In the genomic region with DNA sequence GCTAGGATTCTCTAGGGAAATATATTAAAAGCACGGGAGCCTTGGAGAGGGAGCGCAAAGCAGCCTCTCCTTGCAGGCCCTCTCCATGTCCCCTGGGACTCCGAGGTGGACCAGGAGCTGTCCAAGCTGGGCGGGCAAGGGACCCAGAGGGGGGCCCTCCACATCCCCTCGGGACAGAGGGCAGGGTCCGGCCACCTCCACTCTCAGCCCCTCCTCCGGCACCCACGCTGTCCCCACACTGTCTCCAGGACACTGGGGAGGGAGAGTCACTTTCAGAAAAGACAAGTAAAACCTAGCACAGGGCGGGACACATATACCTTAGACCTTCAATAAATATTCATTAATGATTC, we compare ENCODE assay signal across 12 cellular contexts.
DNase-seq lines count a peak whose midpoint lies in the region; ATAC-seq, FAIRE-seq and TF ChIP-seq lines count a peak whose summit lies in the region.
"Had no signal": no experiment of that assay in that cellular context is flagged by ENCODE, and none has a peak within 500 bp of the region (broad histone marks: within the 10 kb centered on the region; RNA-seq: fewer than 3 reads in every experiment).

No MANE protein-coding gene starts in this region.

- peaks cover 0 to 4% of the 10 kb centered on the region in 2 donors for H3K4me1 Mint-ChIP-seq in immature natural killer cell

- 0 out of 2 replicates have a peak, but pooled peaks cover 3% of the 10 kb centered on the region for H3F3A ChIP-seq in PC-9 (ENCODE audit: insufficient read depth, low read depth)

- POLR2A ChIA-PET in A549 (lab: Yijun Ruan, JAX): no interaction called here
- POLR2A ChIA-PET in PC-9 (lab: Charles Lee; ENCODE audit: unreplicated experiment): no interaction called here

- no peak overlapping the region for H2BK15ac ChIP-seq in neuronal stem cell (ENCODE audit: low read length)

- H2BK120ac ChIP-seq in neuronal stem cell (ENCODE audit: low read depth, low read length): peak overlapping the region; percentile 43

- H3K4me3 Mint-ChIP-seq in immature natural killer cell: peak overlapping the region in 1 of 5 donors; percentile 35

- no peak overlapping the region for H3K27ac Mint-ChIP-seq in immature natural killer cell
- H3K27ac Mint-ChIP-seq: CD8-positive, alpha-beta T cell; T-helper 1 cell treated with Interleukin-12 subunit alpha and Interleukin-12 subunit beta and Interleukin-4 antibody, amounts not matched to agents 30 μg/mL and 1 μg/mL, for 36 hours had no signal

- 0 out of 3 replicates have a peak, but pooled peaks cover 5% of the 10 kb centered on the region for H3K9me3 ChIP-seq in A549
- no peaks in the 10 kb centered on the region for H3K9me3 ChIP-seq in PC-9 (ENCODE audit: insufficient read depth, low read depth)
- no peaks in the 10 kb centered on the region for H3K9me3 ChIP-seq in esophagus squamous epithelium
- peaks cover 0 to 14% of the 10 kb centered on the region in 2 donors for H3K9me3 ChIP-seq in neuronal stem cell (replicated peaks in 1 of 2; ENCODE audit: control insufficient read depth in 2 of 2, insufficient read depth in 1 of 2, low read depth in 1 of 2, low read length in 2 of 2)

- H2BK12ac ChIP-seq in neuronal stem cell (ENCODE audit: low read length): no peak overlapping the region

- peak overlapping the region; percentile 71 for H3K18ac ChIP-seq in neuronal stem cell (ENCODE audit: low read length)

- no peaks in the 10 kb centered on the region for H3K9me2 ChIP-seq in PC-9 (ENCODE audit: insufficient read depth)

- intact Hi-C loops in PC-9 (cut with micrococcal nuclease; ENCODE audit: unreplicated experiment): no loop called here
- intact Hi-C loops in esophagus squamous epithelium (cut with DNase I): no loop called here

- H3K27me3 Mint-ChIP-seq in immature natural killer cell (ENCODE audit: low read depth in 3 of 3): peaks cover 21 to 38% (median 31%) of the 10 kb centered on the region in 3 donors

- H3K9ac ChIP-seq in neuronal stem cell (ENCODE audit: low read depth, low read length, poor library complexity): no peak overlapping the region

- no peak for FAIRE-seq in A549 (lab: Jason Lieb, UNC)

- H3K14ac ChIP-seq in neuronal stem cell (ENCODE audit: low read length): no peak overlapping the region

- no peak for TF ChIP-seq POLR2A in A549 (IDR thresholded peaks at IDR 0.05; ENCODE audit: low read length)
- TF ChIP-seq POLR2A in esophagus squamous epithelium (IDR thresholded peaks at IDR 0.05): no peak

- TF ChIP-seq CTCF in A549 (IDR thresholded peaks at IDR 0.05) (no peak), PC-9 (conservative IDR thresholded peaks at IDR 0.05) (no peak), esophagus squamous epithelium (IDR thresholded peaks at IDR 0.05) (no peak)

- no peaks in the 10 kb centered on the region for H3K79me1 ChIP-seq in neuronal stem cell (ENCODE audit: low read depth, low read length)

- H4K20me1 ChIP-seq in PC-9 (ENCODE audit: insufficient read depth): no peaks in the 10 kb centered on the region

- TF ChIP-seq RAD21 in A549 (conservative IDR thresholded peaks at IDR 0.05 in 1 of 2, IDR thresholded peaks at IDR 0.05 in 1 of 2): no peak

- peak overlapping the region; percentile 52 for H3K4me3 ChIP-seq in A549
- peak overlapping the region; percentile 58; the same call in 1 of the 2 replicates for H3K4me3 ChIP-seq in PC-9
- H3K4me3 ChIP-seq in esophagus squamous epithelium: peak overlapping the region; percentile 32 to 66 (median 46)
- H3K4me3 ChIP-seq in neuronal stem cell (ENCODE audit: low read length in 2 of 2): peak overlapping the region in 1 of 2 donors; percentile 46

- TF ChIP-seq EP300 in A549 (IDR thresholded peaks at IDR 0.05): no peak

- H2AFZ ChIP-seq in PC-9 (peak overlapping the region; percentile 81; the same call in 1 of the 2 replicates), neuronal stem cell (ENCODE audit: low read length) (peak overlapping the region; percentile 86)

- DNase-seq in A549 (ENCODE audit: low read depth in 1 of 2, low spot score in 1 of 2) (no peak), PC-9 (no peak), esophagus squamous epithelium (lab: John Stamatoyannopoulos, UW) (no peak), neuronal stem cell (ENCODE audit: low spot score) (no peak), left lobe of liver (ENCODE audit: low spot score) (no peak), immature natural killer cell (no peak)
- DNase-seq: activated naive CD4-positive, alpha-beta T cell; CD8-positive, alpha-beta T cell; NCI-H187 had no signal

- H3K4ac ChIP-seq in neuronal stem cell (ENCODE audit: low read length): no peak overlapping the region

- H3K9me3 Mint-ChIP-seq in immature natural killer cell: peaks cover 0 to 1% (median 0%) of the 10 kb centered on the region in 6 donors
- H3K9me3 Mint-ChIP-seq: CD8-positive, alpha-beta T cell had no signal

- H3K23ac ChIP-seq in neuronal stem cell (ENCODE audit: low read depth, low read length, poor library complexity): peak overlapping the region; percentile 90

- WGBS in A549 (ENCODE audit: missing lambda C conversion rate): 44% methylated on average over 8 of the region's 9 CpGs
- 32 to 82% methylated on average over 1 to 7 of the region's 9 CpGs for WGBS in esophagus squamous epithelium, 2 donors
- no CpG with 5 or more reads among the region's 9 CpGs for WGBS in neuronal stem cell (ENCODE audit: extremely low coverage in 2 of 2, insufficient read length in 2 of 2, insufficient replicate concordance in 1 of 2), 2 donors

- H2AK5ac ChIP-seq in neuronal stem cell (ENCODE audit: low read depth, low read length): peak overlapping the region; percentile 51

- BruUV-seq in PC-9 (replicated peaks; lab: Mats Ljungman, UMichigan): no TSS peak

- H4K91ac ChIP-seq in neuronal stem cell (ENCODE audit: low read depth, low read length, poor library complexity): no peak overlapping the region

- CTCF ChIA-PET in A549 (lab: Yijun Ruan, JAX) (interaction anchor here (1.3 to 1.6 kb wide), 3 partner anchors 16 to 84 kb away, joined by 3 to 4 read pairs (median 4); a partner anchor contains a TSS), PC-9 (lab: Charles Lee) (no interaction called here)

- H3K79me2 ChIP-seq in PC-9 (ENCODE audit: low read depth): no peaks in the 10 kb centered on the region

- H3K27ac ChIP-seq in A549: peak overlapping the region; percentile 61 to 86; a peak in 5 of 6 replicates
- no peak overlapping the region for H3K27ac ChIP-seq in PC-9
- H3K27ac ChIP-seq in esophagus squamous epithelium: no peak overlapping the region
- no peak overlapping the region for H3K27ac ChIP-seq in neuronal stem cell (replicated peaks; ENCODE audit: low read length)

- no peak overlapping the region for H4K8ac ChIP-seq in neuronal stem cell (ENCODE audit: low read depth, low read length)

- ATAC-seq in A549 (no peak; a peak in 1 of 6 replicates), left lobe of liver (no peak), GM21786 (IDR thresholded peaks at IDR 0.05; ENCODE audit: unreplicated experiment) (no peak), GM21717 (IDR thresholded peaks at IDR 0.05; ENCODE audit: unreplicated experiment) (no peak)
- ATAC-seq: CD8-positive, alpha-beta T cell had no signal

- H3K4me2 ChIP-seq in A549: peak overlapping the region; percentile 98
- H3K4me2 ChIP-seq in PC-9: peak overlapping the region; percentile 97
- H3K4me2 ChIP-seq in neuronal stem cell (ENCODE audit: insufficient read depth, low read length, poor library complexity, severe bottlenecking): peak overlapping the region; percentile 94

- H3K27me3 ChIP-seq in PC-9 (ENCODE audit: insufficient read depth, low read depth) (peaks cover 70% of the 10 kb centered on the region), esophagus squamous epithelium (peaks cover 0 to 60% (median 0%) of the 10 kb centered on the region in 4 donors), neuronal stem cell (ENCODE audit: control insufficient read depth in 3 of 3, insufficient read depth in 3 of 3, low read depth in 1 of 3, low read length in 3 of 3) (peaks cover 2 to 66% (median 37%) of the 10 kb centered on the region in 3 experiments)

- H3K36me3 ChIP-seq in PC-9 (ENCODE audit: low read depth) (no peaks in the 10 kb centered on the region), esophagus squamous epithelium (no peaks in the 10 kb centered on the region), neuronal stem cell (replicated peaks in 1 of 2; ENCODE audit: control insufficient read depth in 2 of 2, insufficient read depth in 2 of 2, low read length in 2 of 2) (no peaks in the 10 kb centered on the region)

- H3K4me1 ChIP-seq in A549 (no peaks in the 10 kb centered on the region), PC-9 (replicated peaks; ENCODE audit: insufficient read depth) (no peaks in the 10 kb centered on the region), esophagus squamous epithelium (peaks cover 0 to 17% (median 6%) of the 10 kb centered on the region in 3 donors), neuronal stem cell (ENCODE audit: control insufficient read depth in 2 of 2, insufficient read depth in 1 of 2, low read depth in 1 of 2, low read length in 2 of 2) (peaks cover 0 to 4% of the 10 kb centered on the region in 2 donors)

- H2BK5ac ChIP-seq in neuronal stem cell (ENCODE audit: low read length): no peak overlapping the region

- no peaks in the 10 kb centered on the region for H3K36me3 Mint-ChIP-seq in immature natural killer cell
- H3K36me3 Mint-ChIP-seq: CD8-positive, alpha-beta T cell had no signal

TF ChIP-seq in A549, 52 proteins besides CTCF, POLR2A, EP300 and RAD21:
- TF ChIP-seq ZFP36 (IDR thresholded peaks at IDR 0.05; ENCODE audit: borderline replicate concordance, partially characterized antibody) (no peak), HOXA7 (CRISPR knock-in tag; IDR thresholded peaks at IDR 0.05) (no peak), SREBF2 (IDR thresholded peaks at IDR 0.05) (no peak), ZNF302 (CRISPR knock-in tag; IDR thresholded peaks at IDR 0.05) (no peak), POLR2AphosphoS2 (conservative IDR thresholded peaks at IDR 0.05; ENCODE audit: low read length) (no peak), RARB (CRISPR knock-in tag; IDR thresholded peaks at IDR 0.05) (no peak), RFX5 (IDR thresholded peaks at IDR 0.05) (no peak), MAFK (IDR thresholded peaks at IDR 0.05; ENCODE audit: partially characterized antibody) (no peak), ESRRA (IDR thresholded peaks at IDR 0.05; ENCODE audit: borderline replicate concordance, low read length) (no peak)
- TF ChIP-seq, protein P1, sequence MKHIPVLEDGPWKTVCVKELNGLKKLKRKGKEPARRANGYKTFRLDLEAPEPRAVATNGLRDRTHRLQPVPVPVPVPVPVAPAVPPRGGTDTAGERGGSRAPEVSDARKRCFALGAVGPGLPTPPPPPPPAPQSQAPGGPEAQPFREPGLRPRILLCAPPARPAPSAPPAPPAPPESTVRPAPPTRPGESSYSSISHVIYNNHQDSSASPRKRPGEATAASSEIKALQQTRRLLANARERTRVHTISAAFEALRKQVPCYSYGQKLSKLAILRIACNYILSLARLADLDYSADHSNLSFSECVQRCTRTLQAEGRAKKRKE (CRISPR knock-in tag; IDR thresholded peaks at IDR 0.05; ENCODE audit: low read depth): no peak

Comparison
In these comparisons a context has a peak if more than half of its experiments do, and no peak if none do; other contexts are left out.
1. H3K27ac ChIP-seq: peak in A549 (2 of 2); none in PC-9 (single experiment), esophagus squamous epithelium (0 of 4) and neuronal stem cell (single experiment).
2. Peak in every context shown above with its lines, with median percentiles within 50 percentile points of each other: H3K4me2 ChIP-seq.